In the genomic region with DNA sequence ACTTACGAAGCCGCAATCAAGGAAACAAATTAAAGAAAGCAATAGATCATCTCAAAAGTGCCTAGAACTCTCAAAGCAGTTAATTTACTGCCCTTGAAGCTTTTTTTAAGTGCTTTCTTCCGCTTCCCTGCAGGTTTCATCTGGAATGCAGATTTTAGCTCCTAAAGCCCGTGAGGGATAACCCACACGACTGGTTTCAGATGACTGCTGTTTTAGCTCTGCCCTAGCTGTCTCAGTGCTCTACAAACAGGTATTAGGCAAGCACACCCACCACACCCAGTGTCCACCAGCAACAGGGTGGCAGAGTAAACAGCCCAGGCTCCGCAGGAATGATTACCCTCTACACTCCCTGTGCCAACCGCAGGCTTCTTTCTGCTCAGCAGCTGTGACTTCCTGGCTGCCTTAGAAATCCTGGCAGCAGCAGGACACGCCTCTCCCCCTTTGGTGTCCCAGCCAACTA, we compare ENCODE assay signal across 8 cellular contexts.
DNase-seq lines count a peak whose midpoint lies in the region; ATAC-seq, FAIRE-seq and TF ChIP-seq lines count a peak whose summit lies in the region.

No MANE protein-coding gene starts in this region.

- ATAC-seq in pancreas = peak; percentile 80 to 88 (median 86)
- no peak for ATAC-seq in activated CD4-positive, CD25-positive, alpha-beta regulatory T cell treated with anti-CD3 and anti-CD28 coated beads, Interleukin-2, amount 50 U/mL, for 24 hours
- no peak for ATAC-seq in activated CD8-positive, alpha-beta memory T cell treated with anti-CD3 and anti-CD28 coated beads, Interleukin-2, amount 10 ng/mL, durations not matched to agents 7 days and 5 days

- WGBS in esophagus squamous epithelium, 2 donors = 20 to 29% methylated on average over 6 to 8 of the region's 8 CpGs
- 41 to 47% methylated on average over 8 of the region's 8 CpGs for WGBS in pancreas, 2 donors

- TF ChIP-seq POLR2A in esophagus squamous epithelium (IDR thresholded peaks at IDR 0.05) = no peak

- H3K4me3 ChIP-seq in esophagus squamous epithelium (peak overlapping the region; percentile 20 to 53 (median 34)), pancreas (peak overlapping the region in 1 of 4 donors; percentile 32)

- H3K4me3 Mint-ChIP-seq in activated CD8-positive, alpha-beta memory T cell treated with anti-CD3 and anti-CD28 coated beads, Interleukin-2, amount 10 ng/mL, durations not matched to agents 7 days and 5 days = no peak overlapping the region

- H3K9me3 ChIP-seq in esophagus squamous epithelium (no peaks in the 10 kb centered on the region), pancreas (no peaks in the 10 kb centered on the region)

- peaks cover 2% of the 10 kb centered on the region for H3K4me1 Mint-ChIP-seq in activated CD8-positive, alpha-beta memory T cell treated with anti-CD3 and anti-CD28 coated beads, Interleukin-2, amount 10 ng/mL, durations not matched to agents 7 days and 5 days

- FAIRE-seq in pancreas (lab: Jason Lieb, UNC) = no peak

- TF ChIP-seq CTCF in esophagus squamous epithelium (IDR thresholded peaks at IDR 0.05) (peak in 1 of 6 experiments; percentile 8), pancreas (IDR thresholded peaks at IDR 0.05) (no peak)

- H3K36me3 Mint-ChIP-seq in activated CD8-positive, alpha-beta memory T cell treated with anti-CD3 and anti-CD28 coated beads, Interleukin-2, amount 10 ng/mL, durations not matched to agents 7 days and 5 days = no peaks in the 10 kb centered on the region

- peak; percentile 81 for DNase-seq in ELF-1 (ENCODE audit: low read depth, low spot score)
- peak; percentile 47 for DNase-seq in NCI-H510A treated with DMSO at 0.1 percent for 48 hours (lab: John Stamatoyannopoulos, UW)
- DNase-seq in esophagus squamous epithelium (lab: John Stamatoyannopoulos, UW) = no peak
- DNase-seq in pancreas = peak in 4 of 6 donors; percentile 44 to 58 (median 52)
- no peak for DNase-seq in activated CD8-positive, alpha-beta memory T cell treated with anti-CD3 and anti-CD28 coated beads, Interleukin-2, amount 10 ng/mL, durations not matched to agents 7 days and 5 days
- DNase-seq in NCI-H146 (lab: John Stamatoyannopoulos, UW) = no peak
- DNase-seq in activated gamma-delta T cell (lab: John Stamatoyannopoulos, UW) = no peak

- no peak overlapping the region for H3K27ac Mint-ChIP-seq in activated CD8-positive, alpha-beta memory T cell treated with anti-CD3 and anti-CD28 coated beads, Interleukin-2, amount 10 ng/mL, durations not matched to agents 7 days and 5 days

- CTCF ChIA-PET in activated CD8-positive, alpha-beta memory T cell treated with anti-CD3 and anti-CD28 coated beads, Interleukin-2, amount 10 ng/mL, durations not matched to agents 7 days and 5 days (lab: Charles Lee) = no interaction called here

- intact Hi-C loops in esophagus squamous epithelium (cut with DNase I) (no loop called here), pancreas (cut with DNase I) (no loop called here)

- H3K9me3 Mint-ChIP-seq in activated CD8-positive, alpha-beta memory T cell treated with anti-CD3 and anti-CD28 coated beads, Interleukin-2, amount 10 ng/mL, durations not matched to agents 7 days and 5 days (ENCODE audit: low read depth) = no peaks in the 10 kb centered on the region

- H3K36me3 ChIP-seq in esophagus squamous epithelium (no peaks in the 10 kb centered on the region), pancreas (no peaks in the 10 kb centered on the region)

- H3K27me3 ChIP-seq in esophagus squamous epithelium (peaks cover 0 to 4% (median 0%) of the 10 kb centered on the region in 4 donors), pancreas (no peaks in the 10 kb centered on the region)

- H3K27me3 Mint-ChIP-seq in activated CD8-positive, alpha-beta memory T cell treated with anti-CD3 and anti-CD28 coated beads, Interleukin-2, amount 10 ng/mL, durations not matched to agents 7 days and 5 days = peaks cover 11% of the 10 kb centered on the region

- H3K4me1 ChIP-seq in esophagus squamous epithelium (peaks cover 8 to 43% (median 16%) of the 10 kb centered on the region in 3 donors), pancreas (no peaks in the 10 kb centered on the region)

- H3K27ac ChIP-seq in esophagus squamous epithelium (peak overlapping the region; percentile 71 to 90 (median 84)), pancreas (peak overlapping the region; percentile 61 to 86 (median 79))

Comparison
In these comparisons a context has a peak if more than half of its experiments do, and no peak if none do; other contexts are left out.
1. DNase-seq: peak in ELF-1 (single experiment), NCI-H510A treated with DMSO at 0.1 percent for 48 hours (single experiment) and pancreas (4 of 6); none in esophagus squamous epithelium (single experiment), activated CD8-positive, alpha-beta memory T cell treated with anti-CD3 and anti-CD28 coated beads, Interleukin-2, amount 10 ng/mL, durations not matched to agents 7 days and 5 days (single experiment), NCI-H146 (single experiment) and activated gamma-delta T cell (single experiment).
2. ATAC-seq: peak in pancreas (4 of 4); none in activated CD4-positive, CD25-positive, alpha-beta regulatory T cell treated with anti-CD3 and anti-CD28 coated beads, Interleukin-2, amount 50 U/mL, for 24 hours (0 of 2) and activated CD8-positive, alpha-beta memory T cell treated with anti-CD3 and anti-CD28 coated beads, Interleukin-2, amount 10 ng/mL, durations not matched to agents 7 days and 5 days (single experiment).